20 cellular contexts compared by ENCODE assay signal in the genomic region with DNA sequence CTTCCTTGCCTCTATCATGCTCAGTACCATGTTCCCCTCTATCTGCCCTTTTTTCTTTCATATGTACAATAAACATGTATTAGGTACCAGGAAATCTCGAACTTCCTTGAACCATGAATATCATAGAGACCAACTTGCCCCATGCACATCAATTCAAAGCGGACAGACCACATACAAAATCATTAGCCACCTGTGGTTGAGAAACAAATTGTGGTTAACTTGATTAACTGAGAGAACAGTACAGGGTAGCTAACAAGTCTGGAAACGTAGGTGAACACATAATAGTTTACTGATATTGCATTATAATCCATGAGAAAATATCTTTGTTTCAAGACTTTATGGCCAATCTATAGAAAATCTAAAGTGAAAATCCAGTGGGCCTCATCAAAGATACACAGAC. TPM values are rescaled to one million over a fixed set of nuclear protein-coding genes. Genes with fewer than 3 reads are reported as not detected.
DNase-seq lines count a peak whose midpoint lies in the region; ATAC-seq and TF ChIP-seq lines count a peak whose summit lies in the region.
"Had no signal": no experiment of that assay in that cellular context is flagged by ENCODE, and none has a peak within 500 bp of the region (broad histone marks: within the 10 kb centered on the region; RNA-seq: fewer than 3 reads in every experiment).

No MANE protein-coding gene starts in this region.

- H3K27ac Mint-ChIP-seq in effector memory CD8-positive, alpha-beta T cell = no peak overlapping the region
- H3K27ac Mint-ChIP-seq in naive thymus-derived CD4-positive, alpha-beta T cell = peak overlapping the region in 1 of 9 donors; percentile 50
- H3K27ac Mint-ChIP-seq: B cell had no signal

- no peaks in the 10 kb centered on the region for H3K27me3 Mint-ChIP-seq in effector memory CD8-positive, alpha-beta T cell
- H3K27me3 Mint-ChIP-seq in naive thymus-derived CD4-positive, alpha-beta T cell = no peaks in the 10 kb centered on the region
- H3K27me3 Mint-ChIP-seq: B cell had no signal

- no peak for TF ChIP-seq POLR2A in GM18505 (IDR thresholded peaks at IDR 0.05; ENCODE audit: borderline replicate concordance, extremely low read depth, insufficient read depth, insufficient read length)

- DNase-seq in effector memory CD8-positive, alpha-beta T cell = no peak
- no peak for DNase-seq in epidermal melanocyte (ENCODE audit: insufficient read length, low spot score)
- DNase-seq in Ammon's horn (ENCODE audit: low spot score) = no peak
- no peak for DNase-seq in naive thymus-derived CD4-positive, alpha-beta T cell
- DNase-seq: activated CD4-positive, alpha-beta T cell treated with anti-CD3 and anti-CD28 coated beads for 48 hours; activated CD8-positive, alpha-beta memory T cell treated with anti-CD3 and anti-CD28 coated beads, Interleukin-2, amount 50 U/mL, for 4 hours; activated naive CD4-positive, alpha-beta T cell; caudate nucleus; mucosa of descending colon; NCI-H187; NCI-H446 treated with DMSO at 0.1 percent for 48 hours; thyroid gland had no signal

- H3K4me3 ChIP-seq in naive thymus-derived CD4-positive, alpha-beta T cell (ENCODE audit: low read length) = no peak overlapping the region
- H3K4me3 ChIP-seq: esophagus muscularis mucosa, mucosa of descending colon, thyroid gland had no signal

- no peaks in the 10 kb centered on the region for H3K9me3 ChIP-seq in naive thymus-derived CD4-positive, alpha-beta T cell (ENCODE audit: control insufficient read depth in 2 of 3, low read length in 3 of 3)
- H3K9me3 ChIP-seq: esophagus muscularis mucosa, mucosa of descending colon, neutrophil, thyroid gland had no signal

- ATAC-seq in GM18867 (IDR thresholded peaks at IDR 0.05; ENCODE audit: unreplicated experiment) = peak; percentile 69
- peak; percentile 46 for ATAC-seq in GM21529 (IDR thresholded peaks at IDR 0.05; ENCODE audit: unreplicated experiment)
- ATAC-seq in HG03135 (IDR thresholded peaks at IDR 0.05; ENCODE audit: unreplicated experiment) = peak; percentile 59
- peak; percentile 40 for ATAC-seq in effector memory CD8-positive, alpha-beta T cell (replicated peaks)
- no peak for ATAC-seq in GM18505 (IDR thresholded peaks at IDR 0.05; ENCODE audit: unreplicated experiment)
- ATAC-seq in naive thymus-derived CD4-positive, alpha-beta T cell = no peak
- ATAC-seq: mucosa of descending colon had no signal

- POLR2A ChIA-PET in naive thymus-derived CD4-positive, alpha-beta T cell (lab: Charles Lee) = no interaction called here

- peaks cover 0 to 25% of the 10 kb centered on the region in 2 donors for H3K4me1 ChIP-seq in naive thymus-derived CD4-positive, alpha-beta T cell (ENCODE audit: control insufficient read depth in 2 of 2, insufficient read depth in 2 of 2, low read length in 2 of 2)
- H3K4me1 ChIP-seq: thyroid gland had no signal

- CTCF ChIA-PET in naive thymus-derived CD4-positive, alpha-beta T cell (lab: Charles Lee) = no interaction called here

- H3K27ac ChIP-seq in naive thymus-derived CD4-positive, alpha-beta T cell (ENCODE audit: low read depth, low read length) = no peak overlapping the region
- H3K27ac ChIP-seq: esophagus muscularis mucosa, neutrophil, RWPE1, thyroid gland had no signal

- H3K4me3 Mint-ChIP-seq in effector memory CD8-positive, alpha-beta T cell = peak overlapping the region in 1 of 2 donors; percentile 15
- peak overlapping the region in 2 of 10 donors; percentile 22 to 49 for H3K4me3 Mint-ChIP-seq in naive thymus-derived CD4-positive, alpha-beta T cell
- H3K4me3 Mint-ChIP-seq: B cell had no signal

- peaks cover 13 to 17% (median 15%) of the 10 kb centered on the region in 3 experiments for H3K36me3 ChIP-seq in naive thymus-derived CD4-positive, alpha-beta T cell (ENCODE audit: control insufficient read depth in 2 of 3, insufficient read depth in 3 of 3, low read length in 3 of 3)

- H3K36me3 Mint-ChIP-seq in effector memory CD8-positive, alpha-beta T cell (ENCODE audit: insufficient read depth) = peaks cover 47% of the 10 kb centered on the region
- peaks cover 5 to 51% (median 23%) of the 10 kb centered on the region in 5 donors for H3K36me3 Mint-ChIP-seq in naive thymus-derived CD4-positive, alpha-beta T cell

- intact Hi-C loops in naive thymus-derived CD4-positive, alpha-beta T cell (cut with micrococcal nuclease) = no loop called here

- no peaks in the 10 kb centered on the region for H3K27me3 ChIP-seq in naive thymus-derived CD4-positive, alpha-beta T cell (ENCODE audit: control insufficient read depth in 2 of 2, insufficient read depth in 2 of 2, low read length in 2 of 2)
- H3K27me3 ChIP-seq: esophagus muscularis mucosa, neutrophil, thyroid gland had no signal

- no peaks in the 10 kb centered on the region for H3K9me3 Mint-ChIP-seq in effector memory CD8-positive, alpha-beta T cell
- no peaks in the 10 kb centered on the region for H3K9me3 Mint-ChIP-seq in naive thymus-derived CD4-positive, alpha-beta T cell

- peaks cover 38 to 61% of the 10 kb centered on the region in 2 donors for H3K4me1 Mint-ChIP-seq in effector memory CD8-positive, alpha-beta T cell (ENCODE audit: low read depth in 2 of 2)
- peaks cover 32 to 66% (median 64%) of the 10 kb centered on the region in 7 donors for H3K4me1 Mint-ChIP-seq in naive thymus-derived CD4-positive, alpha-beta T cell

RNA-seq across cellular contexts. Expression of a gene that starts 8.2 kb away (rescaled TPM):
- total RNA-seq in naive thymus-derived CD4-positive, alpha-beta T cell = 10 to 100 TPM; 12.4 to 73.4 (median 17.2) TPM
- polyA plus RNA-seq in naive thymus-derived CD4-positive, alpha-beta T cell = 1 to 10 TPM; 2.9 to 4.3 TPM

RNA-seq across cellular contexts. Expression of a gene that starts 8.5 kb away (rescaled TPM):
- 10 to 100 TPM; 12.1 to 19.3 (median 16.7) TPM for total RNA-seq in naive thymus-derived CD4-positive, alpha-beta T cell
- 10 to 100 TPM; 12.3 to 16.5 TPM for polyA plus RNA-seq in naive thymus-derived CD4-positive, alpha-beta T cell

Comparison
In these comparisons a context has a peak if more than half of its experiments do, and no peak if none do; other contexts are left out.
1. ATAC-seq: peak in GM18867 (single experiment), GM21529 (single experiment), HG03135 (single experiment) and effector memory CD8-positive, alpha-beta T cell (single experiment); none in GM18505 (single experiment) and naive thymus-derived CD4-positive, alpha-beta T cell (single experiment).